Comparison of ENCODE assay signal across 8 cellular contexts in genomic region chrX:74550295-74550802, GRCh38.
DNase-seq lines count a peak whose midpoint lies in the region; ATAC-seq and TF ChIP-seq lines count a peak whose summit lies in the region.

No MANE protein-coding gene starts in this region.

- H3K4me3 ChIP-seq in AG10803 (ENCODE audit: low read length) (peak overlapping the region; percentile 24; the same call in 1 of the 2 replicates), mammary epithelial cell (replicated peaks in 1 of 3; ENCODE audit: insufficient read depth in 1 of 3, low read depth in 2 of 3, low read length in 3 of 3) (no peak overlapping the region)

- no peak overlapping the region for H3K27ac ChIP-seq in mammary epithelial cell (ENCODE audit: insufficient read depth, low read depth, low read length)

- no peak overlapping the region for H3K4me2 ChIP-seq in mammary epithelial cell (ENCODE audit: insufficient read depth, low read depth, low read length)

- H3K9me3 ChIP-seq in mammary epithelial cell (replicated peaks; ENCODE audit: insufficient read depth, low read length) = no peaks in the 10 kb centered on the region

- peak overlapping the region; percentile 56 for H3K27ac Mint-ChIP-seq in activated B cell treated with CpG ODN at 0.5 μM for 24 hours

- no peaks in the 10 kb centered on the region for H3K27me3 ChIP-seq in mammary epithelial cell (ENCODE audit: insufficient read depth, low read length)

- in situ Hi-C loops in mammary epithelial cell (cut with MboI; ENCODE audit: low sequenced_read_pairs in 2 of 2) = no loop called here

- BruUV-seq in mammary epithelial cell (replicated peaks; lab: Mats Ljungman, UMichigan) = no TSS peak

- no peaks in the 10 kb centered on the region for H3K36me3 Mint-ChIP-seq in activated B cell treated with CpG ODN at 0.5 μM for 24 hours (ENCODE audit: low read depth)

- no peaks in the 10 kb centered on the region for H3K27me3 Mint-ChIP-seq in activated B cell treated with CpG ODN at 0.5 μM for 24 hours

- POLR2A ChIA-PET in activated B cell treated with CpG ODN at 0.5 μM for 24 hours (lab: Charles Lee) = no interaction called here

- H2AFZ ChIP-seq in mammary epithelial cell (ENCODE audit: low read depth, low read length) = peak overlapping the region; percentile 55

- no peak overlapping the region for H3K9ac ChIP-seq in mammary epithelial cell (ENCODE audit: insufficient read depth, low read length)

- H3K79me2 ChIP-seq in mammary epithelial cell (ENCODE audit: insufficient read depth, low read length) = no peaks in the 10 kb centered on the region

- dilution Hi-C loops in mammary epithelial cell (cut with HindIII; ENCODE audit: low sequenced_read_pairs) = no loop called here

- peak overlapping the region; percentile 64 for H3K4me3 Mint-ChIP-seq in activated B cell treated with CpG ODN at 0.5 μM for 24 hours

- DNase-seq in AG10803 (ENCODE audit: low read depth) = peak; percentile 63
- DNase-seq in NCI-H345 treated with DMSO at 0.1 percent for 48 hours (lab: John Stamatoyannopoulos, UW; ENCODE audit: unreplicated experiment) = peak; percentile 34
- DNase-seq in activated B cell treated with CpG ODN at 0.5 μM for 24 hours = peak; percentile 71
- DNase-seq in mammary epithelial cell = peak; percentile 53
- DNase-seq in kidney glomerular epithelial cell (lab: John Stamatoyannopoulos, UW) = peak; percentile 51
- DNase-seq in stimulated activated CD4-positive, alpha-beta T cell treated with anti-CD3 and anti-CD28 coated beads, Interleukin-2, amount 100 ng/mL, for 24 hours = peak; percentile 85

- peak; percentile 94 for ATAC-seq in GM19043 (IDR thresholded peaks at IDR 0.05; ENCODE audit: low read depth, unreplicated experiment)
- ATAC-seq in HG03280 (IDR thresholded peaks at IDR 0.05; ENCODE audit: unreplicated experiment) = peak; percentile 86
- peak; percentile 95 for ATAC-seq in activated B cell treated with CpG ODN at 0.5 μM for 24 hours (ENCODE audit: low read depth)

- TF ChIP-seq CTCF in AG10803 (conservative IDR thresholded peaks at IDR 0.05; ENCODE audit: low read length) (peak; percentile 87), activated B cell treated with CpG ODN at 0.5 μM for 24 hours (IDR thresholded peaks at IDR 0.05) (peak; percentile 60), mammary epithelial cell (conservative IDR thresholded peaks at IDR 0.05 in 1 of 2, IDR thresholded peaks at IDR 0.05 in 1 of 2; ENCODE audit: extremely low read depth in 1 of 2, insufficient read depth in 1 of 2, low read depth in 1 of 2, low read length in 2 of 2) (peak; percentile 96)

- no peaks in the 10 kb centered on the region for H3K36me3 ChIP-seq in mammary epithelial cell (ENCODE audit: insufficient read depth, low read length)

- H3K4me1 Mint-ChIP-seq in activated B cell treated with CpG ODN at 0.5 μM for 24 hours = peaks cover 3% of the 10 kb centered on the region

- 16% methylated on average over 17 of the region's 24 CpGs for WGBS in mammary epithelial cell (ENCODE audit: low coverage, missing lambda C conversion rate)

- H3K4me1 ChIP-seq in mammary epithelial cell (ENCODE audit: insufficient read depth, low read length) = no peaks in the 10 kb centered on the region

- no peaks in the 10 kb centered on the region for H4K20me1 ChIP-seq in mammary epithelial cell (ENCODE audit: insufficient read depth, low read length)

- no peaks in the 10 kb centered on the region for H3K9me3 Mint-ChIP-seq in activated B cell treated with CpG ODN at 0.5 μM for 24 hours

- intact Hi-C loops in activated B cell treated with CpG ODN at 0.5 μM for 24 hours (cut with micrococcal nuclease) = loop anchor here (1.0 to 10.0 kb wide), 9 partner anchors 14 to 1054 kb away; no protein-coding TSS in a partner anchor
- intact Hi-C loops in mammary epithelial cell (cut with micrococcal nuclease) = loop anchor here (1.0 to 5.0 kb wide), 7 partner anchors 15 to 1052 kb away; no protein-coding TSS in a partner anchor

- CTCF ChIA-PET in activated B cell treated with CpG ODN at 0.5 μM for 24 hours (lab: Charles Lee) = interaction anchor here (0.8 to 2.9 kb wide), 2 partner anchors 58 to 59 kb away, joined by 3 to 8 read pairs; no protein-coding TSS in a partner anchor
- CTCF ChIA-PET in mammary epithelial cell (lab: Charles Lee; ENCODE audit: low non-redundant PET) = no interaction called here

Comparison
In these comparisons a context has a peak if more than half of its experiments do, and no peak if none do; other contexts are left out.
1. DNase-seq: peak in every context shown above with its lines; median percentile 85 in stimulated activated CD4-positive, alpha-beta T cell treated with anti-CD3 and anti-CD28 coated beads, Interleukin-2, amount 100 ng/mL, for 24 hours; 71 in activated B cell treated with CpG ODN at 0.5 μM for 24 hours; 63 in AG10803; 53 in mammary epithelial cell; 51 in kidney glomerular epithelial cell; 34 in NCI-H345 treated with DMSO at 0.1 percent for 48 hours.